ENCODE assay signal across 9 cellular contexts in the genomic region with DNA sequence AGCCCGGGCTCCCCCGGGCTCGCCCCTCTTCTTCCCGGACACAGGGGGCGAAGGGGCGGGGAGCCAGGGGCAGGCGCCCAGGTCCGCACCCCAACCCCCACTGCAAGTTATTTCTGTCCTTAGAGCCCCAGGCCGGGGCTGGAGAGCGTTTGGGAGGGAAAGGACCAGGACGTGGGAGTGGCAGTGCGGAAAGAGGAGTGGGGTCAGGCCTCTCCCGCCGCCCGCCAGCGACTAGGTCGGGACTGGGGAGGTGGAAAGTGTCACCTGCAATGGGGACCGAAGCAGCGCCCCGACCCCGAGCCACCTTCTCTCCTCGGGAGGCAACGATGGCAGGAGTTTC. TPM values are rescaled to one million over a fixed set of nuclear protein-coding genes. Genes with fewer than 3 reads are reported as not detected.
DNase-seq lines count a peak whose midpoint lies in the region; ATAC-seq, FAIRE-seq and TF ChIP-seq lines count a peak whose summit lies in the region.
"Had no signal": no experiment of that assay in that cellular context is flagged by ENCODE, and none has a peak within 500 bp of the region (broad histone marks: within the 10 kb centered on the region; RNA-seq: fewer than 3 reads in every experiment).

No MANE protein-coding gene starts in this region.

- ATAC-seq in heart left ventricle (no peak), left ventricle myocardium superior (no peak), HG03571 (IDR thresholded peaks at IDR 0.05; ENCODE audit: unreplicated experiment) (no peak)

- H3K27ac ChIP-seq in heart left ventricle = no peak overlapping the region
- no peak overlapping the region for H3K27ac ChIP-seq in endothelial cell of umbilical vein (ENCODE audit: insufficient read depth, low read depth, low read length)

- no peak overlapping the region for H3K9ac ChIP-seq in endothelial cell of umbilical vein (replicated peaks; ENCODE audit: extremely low read depth, insufficient read depth, low read length)

- H3K9me3 Mint-ChIP-seq in activated naive CD4-positive, alpha-beta T cell treated with anti-CD3 and anti-CD28 coated beads for 36 hours = no peaks in the 10 kb centered on the region
- H3K9me3 Mint-ChIP-seq: dendritic cell treated with granulocyte-macrophage colony-stimulating factor and Interleukin-4, amounts not matched to agents 40 ng/mL and 50 ng/mL, for 4 days had no signal

- intact Hi-C loops in heart left ventricle (cut with DNase I) (no loop called here), left ventricle myocardium superior (cut with micrococcal nuclease) (no loop called here), endothelial cell of umbilical vein (cut with micrococcal nuclease) (no loop called here)
- intact Hi-C loops in activated naive CD4-positive, alpha-beta T cell treated with anti-CD3 and anti-CD28 coated beads for 36 hours (cut with micrococcal nuclease) = no loop called here

- peak overlapping the region; percentile 36 for H3K4me2 ChIP-seq in endothelial cell of umbilical vein (ENCODE audit: insufficient read depth, low read length)

- H3K9me1 ChIP-seq in endothelial cell of umbilical vein (replicated peaks; ENCODE audit: control insufficient read depth, extremely low read depth, insufficient read depth, low read length) = no peaks in the 10 kb centered on the region

- H3K79me2 ChIP-seq in endothelial cell of umbilical vein (ENCODE audit: control insufficient read depth, insufficient read depth, low read length) = no peaks in the 10 kb centered on the region

- POLR2A ChIA-PET in endothelial cell of umbilical vein (lab: Charles Lee) = no interaction called here

- H3K4me3 Mint-ChIP-seq in activated naive CD4-positive, alpha-beta T cell treated with anti-CD3 and anti-CD28 coated beads for 36 hours = no peak overlapping the region
- H3K4me3 Mint-ChIP-seq: dendritic cell treated with granulocyte-macrophage colony-stimulating factor and Interleukin-4, amounts not matched to agents 40 ng/mL and 50 ng/mL, for 4 days had no signal

- H3K4me1 ChIP-seq in heart left ventricle (no peaks in the 10 kb centered on the region), endothelial cell of umbilical vein (ENCODE audit: control insufficient read depth, extremely low read depth, insufficient read depth, low read length) (no peaks in the 10 kb centered on the region)

- H4K20me1 ChIP-seq in endothelial cell of umbilical vein (replicated peaks; ENCODE audit: control insufficient read depth, extremely low read depth, insufficient read depth, low read length) = no peaks in the 10 kb centered on the region

- H2AFZ ChIP-seq in endothelial cell of umbilical vein (ENCODE audit: low read depth, low read length) = peak overlapping the region; percentile 13

- DNase-seq in heart left ventricle = no peak
- DNase-seq in left ventricle myocardium superior = no peak
- DNase-seq in endothelial cell of umbilical vein (ENCODE audit: low read depth, low spot score) = no peak
- DNase-seq in myocyte (ENCODE audit: low read depth) = peak; percentile 3
- no peak for DNase-seq in activated effector memory CD4-positive, alpha-beta T cell treated with Interleukin-2 at 50 U/mL for 16 hours
- no peak for DNase-seq in NCI-H226
- DNase-seq in activated naive CD4-positive, alpha-beta T cell treated with anti-CD3 and anti-CD28 coated beads for 36 hours = no peak

- 1 to 38% (median 14%) methylated on average over 17 to 23 of the region's 23 CpGs for WGBS in heart left ventricle, 4 donors

- TF ChIP-seq POLR2A in heart left ventricle (IDR thresholded peaks at IDR 0.05) (no peak), endothelial cell of umbilical vein (IDR thresholded peaks at IDR 0.05; ENCODE audit: low read depth, low read length) (no peak)

- no peaks in the 10 kb centered on the region for H3K36me3 Mint-ChIP-seq in activated naive CD4-positive, alpha-beta T cell treated with anti-CD3 and anti-CD28 coated beads for 36 hours (ENCODE audit: low read depth)

- BruUV-seq in endothelial cell of umbilical vein (replicated peaks; lab: Mats Ljungman, UMichigan) = no TSS peak

- no peak overlapping the region for H3K27ac Mint-ChIP-seq in activated naive CD4-positive, alpha-beta T cell treated with anti-CD3 and anti-CD28 coated beads for 36 hours
- H3K27ac Mint-ChIP-seq: dendritic cell treated with granulocyte-macrophage colony-stimulating factor and Interleukin-4, amounts not matched to agents 40 ng/mL and 50 ng/mL, for 4 days had no signal

- peaks cover 8% of the 10 kb centered on the region for H3K4me1 Mint-ChIP-seq in activated naive CD4-positive, alpha-beta T cell treated with anti-CD3 and anti-CD28 coated beads for 36 hours (ENCODE audit: low read depth)

- CTCF ChIA-PET in endothelial cell of umbilical vein (lab: Charles Lee) = interaction anchor here (1.4 kb wide), 1 partner anchor 16 kb away, joined by 6 read pairs; no protein-coding TSS in a partner anchor
- CTCF ChIA-PET in activated naive CD4-positive, alpha-beta T cell treated with anti-CD3 and anti-CD28 coated beads for 36 hours (lab: Charles Lee) = interaction anchor here (0.5 kb wide), 1 partner anchor 187 kb away, joined by 3 read pairs; no protein-coding TSS in a partner anchor

- H3K9me3 ChIP-seq in heart left ventricle = no peaks in the 10 kb centered on the region
- H3K9me3 ChIP-seq in endothelial cell of umbilical vein (replicated peaks; ENCODE audit: control insufficient read depth, insufficient read depth, low read length) = no peaks in the 10 kb centered on the region

- H3K4me3 ChIP-seq in heart left ventricle (peak overlapping the region; percentile 16 to 60 (median 50)), endothelial cell of umbilical vein (replicated peaks in 1 of 3; ENCODE audit: insufficient read depth in 1 of 3, low read depth in 1 of 3, low read length in 3 of 3) (peak overlapping the region in 1 of 3 experiments; percentile 40)

- no peak for TF ChIP-seq CTCF in heart left ventricle (IDR thresholded peaks at IDR 0.05)
- no peak for TF ChIP-seq CTCF in endothelial cell of umbilical vein (IDR thresholded peaks at IDR 0.05; ENCODE audit: extremely low read depth in 1 of 2, insufficient read depth in 1 of 2, low read depth in 1 of 2, low read length in 2 of 2)

- dilution Hi-C loops in endothelial cell of umbilical vein (cut with MboI; ENCODE audit: extremely low pct_ligation_motif_present, low sequenced_read_pairs) = no loop called here

- H3K27me3 ChIP-seq in heart left ventricle (peaks cover 0 to 34% (median 0%) of the 10 kb centered on the region in 9 donors), endothelial cell of umbilical vein (ENCODE audit: control insufficient read depth in 2 of 2, insufficient read depth in 2 of 2, low read length in 2 of 2) (no peaks in the 10 kb centered on the region)

- peaks cover 13% of the 10 kb centered on the region for H3K27me3 Mint-ChIP-seq in activated naive CD4-positive, alpha-beta T cell treated with anti-CD3 and anti-CD28 coated beads for 36 hours (ENCODE audit: low read depth)

- H3K36me3 ChIP-seq in heart left ventricle = no peaks in the 10 kb centered on the region
- no peaks in the 10 kb centered on the region for H3K36me3 ChIP-seq in endothelial cell of umbilical vein (ENCODE audit: control insufficient read depth in 2 of 2, extremely low read depth in 1 of 2, insufficient read depth in 2 of 2, low read length in 2 of 2)

- FAIRE-seq in endothelial cell of umbilical vein (lab: Jason Lieb, UNC) = no peak

TF ChIP-seq in endothelial cell of umbilical vein, 7 proteins besides CTCF, POLR2A, EP300 and RAD21:
- TF ChIP-seq POLR2AphosphoS5 (IDR thresholded peaks at IDR 0.05; ENCODE audit: insufficient read depth, low read depth, low read length) = no peak
- TF ChIP-seq MAX (IDR thresholded peaks at IDR 0.05; ENCODE audit: insufficient read depth, insufficient read length) = no peak
- no peak for TF ChIP-seq MYC (IDR thresholded peaks at IDR 0.05; ENCODE audit: low read depth, low read length)
- TF ChIP-seq FOS (IDR thresholded peaks at IDR 0.05; ENCODE audit: borderline replicate concordance, insufficient read depth, low read length) = no peak

RNA-seq across cellular contexts. Expression of gene CCDC160, which starts 0.4 kb away (rescaled TPM):
- not detected for total RNA-seq in heart left ventricle
- polyA plus RNA-seq in heart left ventricle = under 1 TPM in 1 of 2 donors, not detected in 1; 0.06 TPM
- not detected for total RNA-seq in left ventricle myocardium superior
- not detected in 2 replicates for total RNA-seq in endothelial cell of umbilical vein
- not detected in 2 replicates for polyA plus RNA-seq in endothelial cell of umbilical vein
- polyA plus RNA-seq in endothelial cell of umbilical vein (2011; cell fraction: cytosol; rRNA removed) = not detected in 2 replicates
- polyA plus RNA-seq in endothelial cell of umbilical vein (2011; cell fraction: nucleus; rRNA removed) = not detected in 2 replicates
- not detected in 2 replicates for polyA plus RNA-seq in endothelial cell of umbilical vein (2012)
- polyA minus RNA-seq in endothelial cell of umbilical vein = not detected in 2 replicates
- polyA minus RNA-seq in endothelial cell of umbilical vein (2011; cell fraction: cytosol; rRNA and poly(A)+ RNA removed) = not detected
- polyA minus RNA-seq in endothelial cell of umbilical vein (2011; cell fraction: nucleus; rRNA and poly(A)+ RNA removed) = not detected in 2 replicates
- total RNA-seq in myocyte = 0.75 and 1.4 TPM in 2 replicates
- 0.05 TPM for polyA plus RNA-seq in myocyte (2012)
- total RNA-seq in activated naive CD4-positive, alpha-beta T cell treated with anti-CD3 and anti-CD28 coated beads for 36 hours = not detected
